32 cellular contexts compared by ENCODE assay signal in the genomic region with DNA sequence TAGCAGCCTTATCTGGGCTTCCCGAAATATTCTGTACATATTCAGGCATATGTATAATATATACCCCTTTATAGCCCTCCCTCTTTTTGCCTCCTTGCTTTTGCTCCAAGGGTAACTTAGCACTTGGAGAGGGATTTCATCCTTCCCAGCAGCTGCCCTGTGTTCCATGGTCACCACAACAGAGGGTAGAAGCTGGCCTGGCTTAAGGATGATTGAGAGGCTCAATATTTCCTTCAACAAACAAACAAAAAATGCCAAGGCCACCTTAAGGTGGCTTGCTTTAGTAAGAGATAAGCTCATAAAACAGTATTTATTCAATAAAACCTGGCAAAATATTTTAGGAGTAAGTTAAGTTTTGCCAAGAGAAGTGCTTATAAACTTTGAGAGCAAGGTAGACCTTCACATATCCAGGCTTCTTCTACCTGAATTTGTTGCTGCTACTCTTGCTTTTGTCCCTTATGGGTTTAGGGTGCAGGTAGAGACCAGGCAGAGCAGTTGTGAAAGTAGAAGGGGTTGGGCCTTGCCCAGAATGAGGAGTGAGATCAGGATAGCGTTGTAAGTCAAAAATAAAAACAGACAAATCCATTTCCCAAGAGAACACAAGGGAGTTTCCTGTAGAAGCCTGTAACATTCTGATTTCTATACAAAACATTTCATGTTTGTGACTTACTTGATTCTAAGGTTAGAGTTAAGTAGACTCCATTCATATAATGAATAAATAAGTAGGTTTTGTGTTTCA. TPM values are rescaled to one million over a fixed set of nuclear protein-coding genes. Genes with fewer than 3 reads are reported as not detected.
DNase-seq lines count a peak whose midpoint lies in the region; ATAC-seq and TF ChIP-seq lines count a peak whose summit lies in the region.
"Had no signal": no experiment of that assay in that cellular context is flagged by ENCODE, and none has a peak within 500 bp of the region (broad histone marks: within the 10 kb centered on the region; RNA-seq: fewer than 3 reads in every experiment).

No MANE protein-coding gene starts in this region.

- peak overlapping the region; percentile 35 for H3K27ac Mint-ChIP-seq in MCF 10A (ENCODE audit: low read depth, unreplicated experiment)
- peak overlapping the region; percentile 6 for H3K27ac Mint-ChIP-seq in T-helper 17 cell
- H3K27ac Mint-ChIP-seq: activated CD4-positive, alpha-beta T cell treated with anti-CD3 and anti-CD28 coated beads, Interleukin-2, amount 10 ng/mL, durations not matched to agents 24 days and 14 days; activated CD8-positive, alpha-beta memory T cell treated with anti-CD3 and anti-CD28 coated beads, Interleukin-2, amount 10 ng/mL, durations not matched to agents 7 days and 5 days; activated naive CD4-positive, alpha-beta T cell treated with anti-CD3 and anti-CD28 coated beads, Interleukin-2, amount 50 U/mL, for 72 hours; natural killer cell treated with Interleukin-12 subunit alpha and Interleukin-12 subunit beta and Interleukin-15 and Interleukin-18, amount 100 ng/mL, for 72 hours; T-helper 2 cell treated with Interferon-gamma antibody and Interleukin-4, amounts not matched to agents 5 μg/mL and 100 μg/mL, for 36 hours had no signal

- no peak overlapping the region for H3K4me3 ChIP-seq in breast epithelium
- H3K4me3 ChIP-seq: SK-N-MC, transverse colon had no signal

- intact Hi-C loops in MCF 10A (cut with micrococcal nuclease): loop anchor here (10.0 kb wide), 1 partner anchor 167 kb away; a partner anchor contains a TSS
- intact Hi-C loops in breast epithelium (cut with DNase I; ENCODE audit: low total_unique reads): no loop called here

- H3K4me1 ChIP-seq in breast epithelium: no peaks in the 10 kb centered on the region

- ATAC-seq in T-helper 17 cell (no peak), HG02759 (IDR thresholded peaks at IDR 0.05; ENCODE audit: unreplicated experiment) (no peak), GM18517 (IDR thresholded peaks at IDR 0.05; ENCODE audit: unreplicated experiment) (no peak)
- ATAC-seq: activated CD8-positive, alpha-beta memory T cell treated with anti-CD3 and anti-CD28 coated beads, Interleukin-2, amount 10 ng/mL, durations not matched to agents 7 days and 5 days; left ventricle myocardium superior; natural killer cell treated with Interleukin-12 subunit alpha and Interleukin-12 subunit beta and Interleukin-15 and Interleukin-18, amount 100 ng/mL, for 72 hours had no signal

- H3K9me3 Mint-ChIP-seq in MCF 10A (ENCODE audit: unreplicated experiment): no peaks in the 10 kb centered on the region
- H3K9me3 Mint-ChIP-seq: activated CD4-positive, alpha-beta T cell treated with anti-CD3 and anti-CD28 coated beads, Interleukin-2, amount 10 ng/mL, durations not matched to agents 24 days and 14 days; activated naive CD4-positive, alpha-beta T cell treated with anti-CD3 and anti-CD28 coated beads, Interleukin-2, amount 50 U/mL, for 72 hours; H9; natural killer cell treated with Interleukin-12 subunit alpha and Interleukin-12 subunit beta and Interleukin-15 and Interleukin-18, amount 100 ng/mL, for 72 hours; T-helper 2 cell treated with Interferon-gamma antibody and Interleukin-4, amounts not matched to agents 5 μg/mL and 100 μg/mL, for 36 hours had no signal

- H3K4me3 Mint-ChIP-seq in MCF 10A (ENCODE audit: unreplicated experiment) (no peak overlapping the region), T-helper 17 cell (no peak overlapping the region)
- H3K4me3 Mint-ChIP-seq: activated CD4-positive, alpha-beta T cell treated with anti-CD3 and anti-CD28 coated beads, Interleukin-2, amount 10 ng/mL, durations not matched to agents 24 days and 14 days; activated CD8-positive, alpha-beta memory T cell treated with anti-CD3 and anti-CD28 coated beads, Interleukin-2, amount 10 ng/mL, durations not matched to agents 7 days and 5 days; H9; natural killer cell treated with Interleukin-12 subunit alpha and Interleukin-12 subunit beta and Interleukin-15 and Interleukin-18, amount 100 ng/mL, for 72 hours; T-helper 2 cell treated with Interferon-gamma antibody and Interleukin-4, amounts not matched to agents 5 μg/mL and 100 μg/mL, for 36 hours had no signal

- CTCF ChIA-PET in MCF 10A (lab: Yijun Ruan, JAX): interaction anchor here (0.6 to 1.7 kb wide), 12 partner anchors 14 to 485 kb away, joined by 3 to 7 read pairs (median 4); no protein-coding TSS in a partner anchor

- no peak for TF ChIP-seq CTCF in MCF 10A (IDR thresholded peaks at IDR 0.05; ENCODE audit: unreplicated experiment)
- TF ChIP-seq CTCF in breast epithelium (IDR thresholded peaks at IDR 0.05): no peak

- H3K27ac ChIP-seq in breast epithelium: no peak overlapping the region
- H3K27ac ChIP-seq: SK-N-MC, transverse colon had no signal

- H3K27me3 Mint-ChIP-seq in MCF 10A (ENCODE audit: insufficient read depth, unreplicated experiment) (no peaks in the 10 kb centered on the region), T-helper 17 cell (peaks cover 5% of the 10 kb centered on the region)
- H3K27me3 Mint-ChIP-seq: activated CD4-positive, alpha-beta T cell treated with anti-CD3 and anti-CD28 coated beads, Interleukin-2, amount 10 ng/mL, durations not matched to agents 24 days and 14 days; activated CD8-positive, alpha-beta memory T cell treated with anti-CD3 and anti-CD28 coated beads, Interleukin-2, amount 10 ng/mL, durations not matched to agents 7 days and 5 days; natural killer cell treated with Interleukin-12 subunit alpha and Interleukin-12 subunit beta and Interleukin-15 and Interleukin-18, amount 100 ng/mL, for 72 hours had no signal

- no peaks in the 10 kb centered on the region for H3K27me3 ChIP-seq in breast epithelium
- H3K27me3 ChIP-seq: transverse colon had no signal

- H3K9me3 ChIP-seq in breast epithelium (no peaks in the 10 kb centered on the region), T-helper 17 cell (ENCODE audit: control insufficient read depth, low read length, poor library complexity, severe bottlenecking) (no peaks in the 10 kb centered on the region)
- H3K9me3 ChIP-seq: transverse colon had no signal

- DNase-seq in MCF 10A (ENCODE audit: unreplicated experiment) (no peak), breast epithelium (ENCODE audit: low spot score in 2 of 2) (no peak), T-helper 17 cell (no peak), lung microvascular endothelial cell (ENCODE audit: low read depth in 2 of 2) (peak; percentile 43 to 50), inferior parietal cortex (ENCODE audit: extremely low spot score) (no peak), cerebellar nuclear complex (lab: John Stamatoyannopoulos, UW) (no peak)
- DNase-seq: activated CD4-positive, alpha-beta T cell treated with anti-CD3 and anti-CD28 coated beads, Interleukin-2, amount 10 ng/mL, durations not matched to agents 24 days and 14 days; activated CD8-positive, alpha-beta memory T cell treated with anti-CD3 and anti-CD28 coated beads, Interleukin-2, amount 10 ng/mL, durations not matched to agents 7 days and 5 days; COR-L47; DMS79; GF-D8; H9; islet precursor cell; left ventricle myocardium superior; midbrain; NCI-H1417 treated with DMSO at 0.1 percent for 48 hours; NCI-H446; NCI-H82; OCI-M1; retina; small intestine; stimulated activated CD4-positive, alpha-beta T cell treated with anti-CD3 and anti-CD28 coated beads, Interleukin-1b, Interleukin-23, amount 100 ng/mL, for 48 hours; transverse colon had no signal

- no TSS peak for BruUV-seq in MCF 10A (replicated peaks; lab: Mats Ljungman, UMichigan)

- no peak for TF ChIP-seq POLR2A in breast epithelium (IDR thresholded peaks at IDR 0.05)

- H3K4me1 Mint-ChIP-seq in MCF 10A (ENCODE audit: insufficient read depth, unreplicated experiment) (peaks cover 13% of the 10 kb centered on the region), T-helper 17 cell (peaks cover 15% of the 10 kb centered on the region)

- H3K36me3 Mint-ChIP-seq in MCF 10A (ENCODE audit: insufficient read depth, unreplicated experiment) (no peaks in the 10 kb centered on the region), T-helper 17 cell (ENCODE audit: low read depth) (peaks cover 2% of the 10 kb centered on the region)
- H3K36me3 Mint-ChIP-seq: activated CD8-positive, alpha-beta memory T cell treated with anti-CD3 and anti-CD28 coated beads, Interleukin-2, amount 10 ng/mL, durations not matched to agents 7 days and 5 days; activated naive CD4-positive, alpha-beta T cell treated with anti-CD3 and anti-CD28 coated beads, Interleukin-2, amount 50 U/mL, for 72 hours; natural killer cell treated with Interleukin-12 subunit alpha and Interleukin-12 subunit beta and Interleukin-15 and Interleukin-18, amount 100 ng/mL, for 72 hours had no signal

- POLR2A ChIA-PET in MCF 10A (lab: Yijun Ruan, JAX): interaction anchor here (0.7 to 9.0 kb wide), 7 partner anchors 52 to 444 kb away, joined by 4 to 80 read pairs (median 5); a partner anchor contains a TSS

- no peaks in the 10 kb centered on the region for H3K36me3 ChIP-seq in breast epithelium
- H3K36me3 ChIP-seq: transverse colon had no signal

RNA-seq across cellular contexts. Expression of a gene that starts 52.7 kb away (rescaled TPM):
- 21.3 and 27.6 TPM in 2 replicates for total RNA-seq in MCF 10A (2022)
- total RNA-seq in breast epithelium: 100 to 1,000 TPM; 157 to 215 (median 168) TPM
- 100 to 1,000 TPM; 101 to 120 TPM for total RNA-seq in T-helper 17 cell
- total RNA-seq in lung microvascular endothelial cell: 27.2 and 35.5 TPM in 2 replicates

RNA-seq across cellular contexts. Expression of a gene that starts 58.2 kb away (rescaled TPM):
- total RNA-seq in MCF 10A (2022) (not detected in 2 replicates), breast epithelium (not detected), T-helper 17 cell (not detected), lung microvascular endothelial cell (not detected in 2 replicates)
- total RNA-seq: A673; activated CD4-positive, alpha-beta T cell treated with anti-CD3 and anti-CD28 coated beads, Interleukin-2, amount 10 ng/mL, durations not matched to agents 24 days and 14 days; activated CD8-positive, alpha-beta memory T cell treated with anti-CD3 and anti-CD28 coated beads, Interleukin-2, amount 10 ng/mL, durations not matched to agents 7 days and 5 days; activated naive CD4-positive, alpha-beta T cell treated with anti-CD3 and anti-CD28 coated beads, Interleukin-2, amount 50 U/mL, for 72 hours; HT1080; left ventricle myocardium superior; natural killer cell treated with Interleukin-12 subunit alpha and Interleukin-12 subunit beta and Interleukin-15 and Interleukin-18, amount 100 ng/mL, for 72 hours; osteoblast had no signal

Comparison
In these comparisons a context has a peak if more than half of its experiments do, and no peak if none do; other contexts are left out.
1. DNase-seq: peak in lung microvascular endothelial cell (2 of 2); none in MCF 10A (single experiment), breast epithelium (0 of 2), T-helper 17 cell (0 of 3), inferior parietal cortex (single experiment) and cerebellar nuclear complex (0 of 2).